Comparison of ENCODE assay signal across 8 cellular contexts in the genomic region with DNA sequence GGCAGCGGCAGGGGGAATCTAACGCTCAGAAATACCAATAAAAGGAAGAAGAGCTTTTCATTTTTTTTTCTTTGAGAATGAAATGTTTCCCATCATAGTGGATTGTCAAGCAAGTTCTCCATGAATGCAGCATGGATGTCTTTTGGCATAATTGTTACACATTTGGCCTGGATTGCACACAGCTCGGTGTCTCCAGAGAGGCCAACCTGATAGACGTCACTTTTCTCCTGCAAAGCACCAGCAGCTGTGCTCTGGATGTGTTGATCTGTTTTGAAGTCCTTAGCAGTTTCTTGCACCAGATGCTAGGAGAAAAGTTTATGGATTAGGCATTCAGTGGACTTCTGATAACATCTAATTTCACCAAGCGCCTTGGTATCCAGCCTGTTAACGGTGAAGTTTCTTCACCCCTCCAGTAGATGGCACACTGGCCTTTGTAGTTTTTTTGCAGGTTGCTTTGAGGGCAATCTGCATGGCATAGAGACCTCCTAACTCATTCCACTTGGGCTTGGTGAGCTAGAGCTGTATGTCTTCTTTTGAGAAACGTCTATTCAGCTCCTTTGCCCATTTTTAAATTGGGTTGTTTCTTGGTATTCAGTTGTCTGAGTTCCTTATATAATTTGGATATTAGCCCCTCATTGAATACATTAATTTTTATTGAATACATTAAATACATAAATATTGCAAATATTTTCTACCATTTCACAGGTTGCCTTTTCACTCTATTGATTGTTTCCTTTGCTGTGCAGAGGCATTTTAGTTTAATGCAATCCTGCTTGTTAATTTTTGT. TPM values are rescaled to one million over a fixed set of nuclear protein-coding genes. Genes with fewer than 3 reads are reported as not detected.
DNase-seq lines count a peak whose midpoint lies in the region; ATAC-seq, FAIRE-seq and TF ChIP-seq lines count a peak whose summit lies in the region.

No MANE protein-coding gene starts in this region.

- H2AFZ ChIP-seq in astrocyte (ENCODE audit: low read depth, low read length) = no peak overlapping the region

- H3K4me1 ChIP-seq in astrocyte (ENCODE audit: insufficient read depth, low read length) (no peaks in the 10 kb centered on the region), right lobe of liver (peaks cover 0 to 3% (median 0%) of the 10 kb centered on the region in 4 donors)

- H3K27me3 Mint-ChIP-seq in astrocyte (ENCODE audit: low read depth, unreplicated experiment) = no peaks in the 10 kb centered on the region

- no peaks in the 10 kb centered on the region for H3K36me3 ChIP-seq in astrocyte (ENCODE audit: insufficient read depth, low read length)
- no peaks in the 10 kb centered on the region for H3K36me3 ChIP-seq in right lobe of liver

- H3K4me1 Mint-ChIP-seq in astrocyte (ENCODE audit: low read depth, unreplicated experiment) = no peaks in the 10 kb centered on the region

- H3K27me3 ChIP-seq in astrocyte (ENCODE audit: insufficient read depth, low read length) = no peaks in the 10 kb centered on the region
- H3K27me3 ChIP-seq in right lobe of liver = no peaks in the 10 kb centered on the region

- no peak for FAIRE-seq in astrocyte (lab: Jason Lieb, UNC)

- no peak overlapping the region for H3K9ac ChIP-seq in astrocyte (ENCODE audit: low read length)

- peak; percentile 24 for TF ChIP-seq CTCF in astrocyte (IDR thresholded peaks at IDR 0.05; ENCODE audit: insufficient read depth, low read depth, low read length)
- TF ChIP-seq CTCF in right lobe of liver (IDR thresholded peaks at IDR 0.05) = peak; percentile 47 to 65 (median 54)

- no peak overlapping the region for H3K27ac Mint-ChIP-seq in astrocyte (ENCODE audit: unreplicated experiment)

- H3K79me2 ChIP-seq in astrocyte (ENCODE audit: insufficient read depth, low read length) = no peaks in the 10 kb centered on the region

- H3K4me3 ChIP-seq in astrocyte (ENCODE audit: insufficient read depth, low read depth, low read length) = no peak overlapping the region
- H3K4me3 ChIP-seq in right lobe of liver = no peak overlapping the region

- DNase-seq in EH (ENCODE audit: low read depth) = peak; percentile 4
- DNase-seq in NCI-H226 = peak; percentile 7
- no peak for DNase-seq in astrocyte (ENCODE audit: low read depth)
- DNase-seq in right lobe of liver = no peak
- DNase-seq in cerebellar nuclear complex (lab: John Stamatoyannopoulos, UW) = no peak

- 38% methylated on average over 7 of the region's 7 CpGs for WGBS in right lobe of liver (ENCODE audit: insufficient coverage, low coverage, low lambda C conversion rate, missing lambda C conversion rate)

- no peaks in the 10 kb centered on the region for H3K36me3 Mint-ChIP-seq in astrocyte (ENCODE audit: low read depth, unreplicated experiment)

- no peak overlapping the region for H3K4me3 Mint-ChIP-seq in astrocyte (ENCODE audit: unreplicated experiment)

- no peaks in the 10 kb centered on the region for H4K20me1 ChIP-seq in astrocyte (ENCODE audit: insufficient read depth, low read length)

- no peak for TF ChIP-seq POLR2A in right lobe of liver (IDR thresholded peaks at IDR 0.05)

- no peak overlapping the region for H3K27ac ChIP-seq in astrocyte (ENCODE audit: low read depth, low read length)
- H3K27ac ChIP-seq in right lobe of liver = no peak overlapping the region

- H3K9me3 ChIP-seq in astrocyte (ENCODE audit: insufficient read depth, low read depth, low read length) (no peaks in the 10 kb centered on the region), right lobe of liver (no peaks in the 10 kb centered on the region)

- ATAC-seq in GM19452 (IDR thresholded peaks at IDR 0.05; ENCODE audit: unreplicated experiment) = peak; percentile 76
- ATAC-seq in HG03469 (IDR thresholded peaks at IDR 0.05; ENCODE audit: unreplicated experiment) = peak; percentile 84
- peak; percentile 69 to 81 (median 71) for ATAC-seq in right lobe of liver
- no peak for ATAC-seq in activated CD4-positive, CD25-positive, alpha-beta regulatory T cell treated with anti-CD3 and anti-CD28 coated beads, Interleukin-2, amount 50 U/mL, for 24 hours

- H3K4me2 ChIP-seq in astrocyte (ENCODE audit: low read length) = no peak overlapping the region

- peaks cover 8% of the 10 kb centered on the region for H3K9me3 Mint-ChIP-seq in astrocyte (ENCODE audit: unreplicated experiment)

- intact Hi-C loops in right lobe of liver (cut with DNase I) = no loop called here

RNA-seq across cellular contexts. Expression of a gene that starts 59.7 kb away (rescaled TPM):
- total RNA-seq in astrocyte (not detected in 2 replicates), right lobe of liver (under 1 TPM in 3 of 6 experiments, not detected in 3; 0.07 to 0.19 (median 0.16) TPM)

Comparison
In these comparisons a context has a peak if more than half of its experiments do, and no peak if none do; other contexts are left out.
1. DNase-seq: peak in EH (single experiment) and NCI-H226 (single experiment); none in astrocyte (single experiment), right lobe of liver (0 of 3) and cerebellar nuclear complex (0 of 2).
2. ATAC-seq: peak in GM19452 (single experiment), HG03469 (single experiment) and right lobe of liver (4 of 4); none in activated CD4-positive, CD25-positive, alpha-beta regulatory T cell treated with anti-CD3 and anti-CD28 coated beads, Interleukin-2, amount 50 U/mL, for 24 hours (0 of 2).